21 cellular contexts compared by ENCODE assay signal in the genomic region with DNA sequence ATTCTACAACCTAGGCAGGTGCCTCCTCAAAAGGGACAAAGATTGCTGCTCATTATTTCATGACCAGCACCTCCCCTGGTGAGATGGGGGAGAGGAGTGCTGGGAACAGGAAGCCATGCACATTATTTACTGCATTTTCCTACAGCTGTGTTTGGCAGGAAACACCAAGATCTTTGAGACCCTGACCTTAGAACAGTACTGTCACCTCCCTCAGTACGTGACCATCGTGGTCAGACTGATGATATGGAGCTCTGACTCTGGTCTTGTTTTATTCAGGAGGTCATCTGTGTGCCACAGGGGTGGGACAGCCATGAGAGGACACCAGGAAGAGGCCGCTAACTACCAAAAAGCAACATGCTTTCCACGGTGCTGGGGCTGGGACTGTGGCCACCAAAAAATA. TPM values are rescaled to one million over a fixed set of nuclear protein-coding genes. Genes with fewer than 3 reads are reported as not detected.
DNase-seq lines count a peak whose midpoint lies in the region; ATAC-seq and TF ChIP-seq lines count a peak whose summit lies in the region.
"Had no signal": no experiment of that assay in that cellular context is flagged by ENCODE, and none has a peak within 500 bp of the region (broad histone marks: within the 10 kb centered on the region; RNA-seq: fewer than 3 reads in every experiment).

No MANE protein-coding gene starts in this region.

- peaks cover 84% of the 10 kb centered on the region for H3K36me3 Mint-ChIP-seq in activated T-helper 2 cell treated with anti-CD3 and anti-CD28 coated beads, Interferon-gamma antibody, Interleukin-2, Interleukin-4, amounts not matched to agents 10 μg/mL and 5 μg/mL and 100 μg/mL, durations not matched to agents 14 hours and 24 hours and 36 hours (ENCODE audit: low read depth)

- intact Hi-C loops in left ventricle myocardium inferior (cut with micrococcal nuclease), result no loop called here
- intact Hi-C loops in upper lobe of right lung (cut with DNase I), result no loop called here
- intact Hi-C loops in sigmoid colon (cut with DNase I), result no loop called here
- intact Hi-C loops in activated T-helper 2 cell treated with anti-CD3 and anti-CD28 coated beads, Interferon-gamma antibody, Interleukin-2, Interleukin-4, amounts not matched to agents 10 μg/mL and 5 μg/mL and 100 μg/mL, durations not matched to agents 14 hours and 24 hours and 36 hours (cut with micrococcal nuclease), result no loop called here

- no peaks in the 10 kb centered on the region for H3K9me3 Mint-ChIP-seq in activated T-helper 2 cell treated with anti-CD3 and anti-CD28 coated beads, Interferon-gamma antibody, Interleukin-2, Interleukin-4, amounts not matched to agents 10 μg/mL and 5 μg/mL and 100 μg/mL, durations not matched to agents 14 hours and 24 hours and 36 hours
- H3K9me3 Mint-ChIP-seq: activated CD4-positive, alpha-beta memory T cell treated with anti-CD3 and anti-CD28 coated beads, Interleukin-2, amount 10 ng/mL, durations not matched to agents 7 days and 5 days; activated T-cell treated with anti-CD3 and anti-CD28 coated beads, Interleukin-2, amount 50 U/mL, for 72 hours; CD4-positive, alpha-beta T cell had no signal

- no peak for ATAC-seq in upper lobe of right lung
- ATAC-seq: activated T-cell treated with anti-CD3 and anti-CD28 coated beads, Interleukin-2, amount 50 U/mL, for 72 hours; left ventricle myocardium superior; PC-3 had no signal

- H3K27me3 Mint-ChIP-seq in activated T-helper 2 cell treated with anti-CD3 and anti-CD28 coated beads, Interferon-gamma antibody, Interleukin-2, Interleukin-4, amounts not matched to agents 10 μg/mL and 5 μg/mL and 100 μg/mL, durations not matched to agents 14 hours and 24 hours and 36 hours (ENCODE audit: low read depth), result no peaks in the 10 kb centered on the region
- H3K27me3 Mint-ChIP-seq: activated CD4-positive, alpha-beta memory T cell treated with anti-CD3 and anti-CD28 coated beads, Interleukin-2, amount 10 ng/mL, durations not matched to agents 7 days and 5 days; CD4-positive, alpha-beta T cell had no signal

- H3K36me3 ChIP-seq in left ventricle myocardium inferior (peaks cover 92% of the 10 kb centered on the region), right atrium auricular region (peaks cover 99% of the 10 kb centered on the region), upper lobe of right lung (peaks cover 96% of the 10 kb centered on the region), sigmoid colon (peaks cover 76 to 87% (median 81%) of the 10 kb centered on the region in 4 donors)

- no peak overlapping the region for H3K4me3 Mint-ChIP-seq in activated T-helper 2 cell treated with anti-CD3 and anti-CD28 coated beads, Interferon-gamma antibody, Interleukin-2, Interleukin-4, amounts not matched to agents 10 μg/mL and 5 μg/mL and 100 μg/mL, durations not matched to agents 14 hours and 24 hours and 36 hours (ENCODE audit: low read depth)
- H3K4me3 Mint-ChIP-seq: activated CD4-positive, alpha-beta memory T cell treated with anti-CD3 and anti-CD28 coated beads, Interleukin-2, amount 10 ng/mL, durations not matched to agents 7 days and 5 days; activated T-cell treated with anti-CD3 and anti-CD28 coated beads, Interleukin-2, amount 50 U/mL, for 72 hours; CD4-positive, alpha-beta T cell had no signal

- TF ChIP-seq CTCF in left ventricle myocardium inferior (IDR thresholded peaks at IDR 0.05; ENCODE audit: borderline replicate concordance) (no peak), right atrium auricular region (IDR thresholded peaks at IDR 0.05) (no peak), upper lobe of right lung (IDR thresholded peaks at IDR 0.05) (no peak), sigmoid colon (IDR thresholded peaks at IDR 0.05) (no peak)

- H3K4me1 ChIP-seq in left ventricle myocardium inferior (peaks cover 64% of the 10 kb centered on the region), right atrium auricular region (peaks cover 0 to 22% of the 10 kb centered on the region in 2 donors), upper lobe of right lung (no peaks in the 10 kb centered on the region), sigmoid colon (peaks cover 0 to 42% (median 24%) of the 10 kb centered on the region in 4 donors)

- H3K27me3 ChIP-seq in left ventricle myocardium inferior (ENCODE audit: low read depth) (no peaks in the 10 kb centered on the region), right atrium auricular region (no peaks in the 10 kb centered on the region), upper lobe of right lung (no peaks in the 10 kb centered on the region), sigmoid colon (no peaks in the 10 kb centered on the region)
- H3K27me3 ChIP-seq: suprapubic skin had no signal

- DNase-seq in left ventricle myocardium inferior (no peak), right atrium auricular region (ENCODE audit: low spot score) (no peak), lung microvascular endothelial cell (ENCODE audit: low read depth in 2 of 2) (peak; percentile 50 to 75), upper lobe of right lung (peak; percentile 12), sigmoid colon (no peak), NCI-H2081 (lab: John Stamatoyannopoulos, UW) (no peak)
- DNase-seq in activated T-helper 2 cell treated with anti-CD3 and anti-CD28 coated beads, Interferon-gamma antibody, Interleukin-2, Interleukin-4, amounts not matched to agents 10 μg/mL and 5 μg/mL and 100 μg/mL, durations not matched to agents 14 hours and 24 hours and 36 hours (ENCODE audit: low spot score), result no peak
- DNase-seq: activated CD4-positive, alpha-beta memory T cell treated with anti-CD3 and anti-CD28 coated beads, Interleukin-2, amount 10 ng/mL, durations not matched to agents 7 days and 5 days; activated T-cell treated with anti-CD3 and anti-CD28 coated beads, Interleukin-2, amount 50 U/mL, for 72 hours; CD4-positive, alpha-beta T cell; DMS53; HCEC 1CT; left ventricle myocardium superior; NCI-H1694; NCI-H2227 treated with DMSO at 0.1 percent for 48 hours; NCI-H82; PC-3; stimulated activated CD4-positive, alpha-beta T cell treated with anti-CD3 and anti-CD28 coated beads, Interleukin-4, amount 100 ng/mL, for 24 hours had no signal

- H3K9me3 ChIP-seq in left ventricle myocardium inferior (replicated peaks) (no peaks in the 10 kb centered on the region), right atrium auricular region (no peaks in the 10 kb centered on the region), upper lobe of right lung (no peaks in the 10 kb centered on the region), sigmoid colon (no peaks in the 10 kb centered on the region)
- H3K9me3 ChIP-seq: suprapubic skin had no signal

- H3K4me3 ChIP-seq in left ventricle myocardium inferior, result no peak overlapping the region
- no peak overlapping the region for H3K4me3 ChIP-seq in right atrium auricular region
- no peak overlapping the region for H3K4me3 ChIP-seq in upper lobe of right lung
- no peak overlapping the region for H3K4me3 ChIP-seq in sigmoid colon
- H3K4me3 ChIP-seq: skin epidermis, suprapubic skin had no signal

- no peak for TF ChIP-seq POLR2A in sigmoid colon (IDR thresholded peaks at IDR 0.05)

- no peak overlapping the region for H3K27ac Mint-ChIP-seq in activated T-helper 2 cell treated with anti-CD3 and anti-CD28 coated beads, Interferon-gamma antibody, Interleukin-2, Interleukin-4, amounts not matched to agents 10 μg/mL and 5 μg/mL and 100 μg/mL, durations not matched to agents 14 hours and 24 hours and 36 hours
- H3K27ac Mint-ChIP-seq: activated CD4-positive, alpha-beta memory T cell treated with anti-CD3 and anti-CD28 coated beads, Interleukin-2, amount 10 ng/mL, durations not matched to agents 7 days and 5 days; CD4-positive, alpha-beta T cell had no signal

- peaks cover 10% of the 10 kb centered on the region for H3K4me1 Mint-ChIP-seq in activated T-helper 2 cell treated with anti-CD3 and anti-CD28 coated beads, Interferon-gamma antibody, Interleukin-2, Interleukin-4, amounts not matched to agents 10 μg/mL and 5 μg/mL and 100 μg/mL, durations not matched to agents 14 hours and 24 hours and 36 hours (ENCODE audit: low read depth)

- peak overlapping the region; percentile 50 for H3K27ac ChIP-seq in left ventricle myocardium inferior (replicated peaks)
- no peak overlapping the region for H3K27ac ChIP-seq in right atrium auricular region
- peak overlapping the region; percentile 62 for H3K27ac ChIP-seq in cingulate gyrus (ENCODE audit: low read depth, low read length)
- H3K27ac ChIP-seq in upper lobe of right lung, result no peak overlapping the region
- peak overlapping the region in 1 of 4 donors; percentile 6 for H3K27ac ChIP-seq in sigmoid colon
- H3K27ac ChIP-seq: skin epidermis, suprapubic skin had no signal

- TF ChIP-seq EP300 in sigmoid colon (IDR thresholded peaks at IDR 0.05), result no peak

- WGBS in sigmoid colon, 2 donors, result 60 to 71% methylated on average over 4 of the region's 4 CpGs

RNA-seq across cellular contexts. Expression of a gene that starts 37.4 kb away (rescaled TPM):
- 159 TPM for total RNA-seq in left ventricle myocardium inferior
- total RNA-seq in right atrium auricular region, result 100 to 1,000 TPM; 151 to 179 TPM
- 194 and 195 TPM in 2 replicates for total RNA-seq in lung microvascular endothelial cell
- 160 TPM for total RNA-seq in upper lobe of right lung
- total RNA-seq in sigmoid colon, result 10 to 100 TPM; 68.8 to 84.2 (median 83.4) TPM
- 10 to 100 TPM; 25.2 to 71.2 (median 30.1) TPM for polyA plus RNA-seq in sigmoid colon
- 147 and 167 TPM in 2 replicates for total RNA-seq in activated T-helper 2 cell treated with anti-CD3 and anti-CD28 coated beads, Interferon-gamma antibody, Interleukin-2, Interleukin-4, amounts not matched to agents 10 μg/mL and 5 μg/mL and 100 μg/mL, durations not matched to agents 14 hours and 24 hours and 36 hours

Comparison
In these comparisons a context has a peak if more than half of its experiments do, and no peak if none do; other contexts are left out.
1. H3K27ac ChIP-seq: peak in left ventricle myocardium inferior (single experiment) and cingulate gyrus (single experiment); none in right atrium auricular region (0 of 2) and upper lobe of right lung (single experiment).
2. DNase-seq: peak in lung microvascular endothelial cell (2 of 2) and upper lobe of right lung (single experiment); none in left ventricle myocardium inferior (single experiment), right atrium auricular region (single experiment), sigmoid colon (single experiment), activated T-helper 2 cell treated with anti-CD3 and anti-CD28 coated beads, Interferon-gamma antibody, Interleukin-2, Interleukin-4, amounts not matched to agents 10 μg/mL and 5 μg/mL and 100 μg/mL, durations not matched to agents 14 hours and 24 hours and 36 hours (single experiment) and NCI-H2081 (0 of 2).